Comparison of ENCODE assay signal across 24 cellular contexts in the genomic region with DNA sequence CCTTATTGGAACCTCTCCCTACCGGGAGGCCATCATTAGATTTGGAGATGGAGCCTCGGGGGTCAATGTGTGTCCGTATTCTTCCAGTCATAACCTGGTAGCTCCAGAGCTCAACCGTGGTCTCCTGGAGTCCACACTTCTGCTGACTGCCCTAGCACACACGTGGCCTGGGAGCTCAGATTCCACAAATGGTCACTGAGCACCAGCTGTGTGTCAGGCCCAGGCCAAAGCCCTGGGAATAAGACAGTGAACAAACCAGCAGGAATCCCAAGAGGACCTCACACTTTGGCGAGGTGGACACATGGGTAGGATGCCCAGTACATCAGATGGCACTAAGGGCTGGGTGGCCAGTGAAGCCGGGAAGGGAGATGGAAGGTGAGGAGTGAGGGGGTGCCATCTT.
"Had no signal": no experiment of that assay in that cellular context is flagged by ENCODE, and none has a peak within 500 bp of the region (broad histone marks: within the 10 kb centered on the region; RNA-seq: fewer than 3 reads in every experiment).

No MANE protein-coding gene starts in this region.

- H3K4me3 ChIP-seq: adrenal gland, ascending aorta, hepatocyte, left lung, lung, pancreas, tibial nerve had no signal

- H3K27me3 Mint-ChIP-seq: activated B cell treated with CpG ODN at 0.5 μM for 24 hours; activated CD4-positive, alpha-beta memory T cell treated with anti-CD3 and anti-CD28 coated beads for 36 hours; activated CD4-positive, alpha-beta T cell treated with anti-CD3 and anti-CD28 coated beads for 36 hours; natural killer cell treated with Interleukin-12 subunit alpha and Interleukin-12 subunit beta and Interleukin-15 and Interleukin-18, amount 100 ng/mL, for 72 hours; stimulated activated naive CD8-positive, alpha-beta T cell treated with anti-CD3 and anti-CD28 coated beads, Interleukin-15, amount 100 ng/mL, for 72 hours; T-cell had no signal

- DNase-seq: activated B cell treated with CpG ODN at 0.5 μM for 24 hours; activated CD4-positive, alpha-beta memory T cell treated with anti-CD3 and anti-CD28 coated beads for 36 hours; activated CD4-positive, alpha-beta T cell treated with anti-CD3 and anti-CD28 coated beads for 36 hours; activated naive CD4-positive, alpha-beta T cell treated with anti-CD3 and anti-CD28 coated beads for 36 hours; activated T-cell treated with anti-CD3 and anti-CD28 coated beads, Interleukin-2, amount 50 U/mL, for 1 hour; adrenal gland; central memory CD4-positive, alpha-beta T cell; effector memory CD4-positive, alpha-beta T cell; foreskin melanocyte; glutamatergic neuron; immature natural killer cell; left lung; pancreas; right cardiac atrium; stimulated activated CD4-positive, alpha-beta T cell treated with anti-CD3 and anti-CD28 coated beads, Interleukin-4, amount 100 ng/mL, for 4 hours; stimulated activated naive CD8-positive, alpha-beta T cell treated with anti-CD3 and anti-CD28 coated beads, Interleukin-15, amount 100 ng/mL, for 72 hours; T-cell; T1000 had no signal

- H3K27ac Mint-ChIP-seq: activated B cell treated with CpG ODN at 0.5 μM for 24 hours; activated CD4-positive, alpha-beta memory T cell treated with anti-CD3 and anti-CD28 coated beads for 36 hours; activated CD4-positive, alpha-beta T cell treated with anti-CD3 and anti-CD28 coated beads for 36 hours; activated naive CD4-positive, alpha-beta T cell treated with anti-CD3 and anti-CD28 coated beads for 36 hours; T-cell had no signal

- H3K27me3 ChIP-seq: adrenal gland, ascending aorta, hepatocyte, left lung, pancreas, tibial nerve had no signal

- H3K4me3 Mint-ChIP-seq: activated B cell treated with CpG ODN at 0.5 μM for 24 hours; activated CD4-positive, alpha-beta memory T cell treated with anti-CD3 and anti-CD28 coated beads for 36 hours; activated CD4-positive, alpha-beta T cell treated with anti-CD3 and anti-CD28 coated beads for 36 hours; activated naive CD4-positive, alpha-beta T cell treated with anti-CD3 and anti-CD28 coated beads for 36 hours; immature natural killer cell; natural killer cell treated with Interleukin-12 subunit alpha and Interleukin-12 subunit beta and Interleukin-15 and Interleukin-18, amount 100 ng/mL, for 72 hours; stimulated activated naive CD8-positive, alpha-beta T cell treated with anti-CD3 and anti-CD28 coated beads, Interleukin-15, amount 100 ng/mL, for 72 hours; T-cell had no signal

- H3K9me3 ChIP-seq: pancreas had no signal

- H3K27ac ChIP-seq: ascending aorta, hepatocyte, left lung, pancreas, tibial nerve had no signal

- H3K36me3 ChIP-seq: pancreas had no signal

- ATAC-seq: activated CD4-positive, alpha-beta T cell treated with anti-CD3 and anti-CD28 coated beads for 36 hours; esophagus mucosa; left lung; pancreas; right cardiac atrium; T-cell had no signal
